8 cellular contexts compared by ENCODE assay signal in genomic region chr15:83066034-83066760, GRCh38. TPM values are rescaled to one million over a fixed set of nuclear protein-coding genes. Genes with fewer than 3 reads are reported as not detected.
A peak's percentile ranks its signal among the peaks of the same experiment; 100 is the strongest.
DNase-seq lines count a peak whose midpoint lies in the region; ATAC-seq and TF ChIP-seq lines count a peak whose summit lies in the region.

No MANE protein-coding gene starts in this region.

- H3K36me3 Mint-ChIP-seq in type B pancreatic cell = peaks cover 9% of the 10 kb centered on the region

- H3K4me1 ChIP-seq in BE2C (peaks cover 4% of the 10 kb centered on the region; the same call in 1 of the 2 replicates), HEK293 (ENCODE audit: control insufficient read depth, insufficient read depth, low read length) (peaks cover 38% of the 10 kb centered on the region), right lobe of liver (peaks cover 0 to 31% (median 12%) of the 10 kb centered on the region in 4 donors)

- TF ChIP-seq CTCF in BE2C (IDR thresholded peaks at IDR 0.05; ENCODE audit: low read depth, low read length) (no peak), HEK293 (tag by site-specific recombination; IDR thresholded peaks at IDR 0.05) (no peak), right lobe of liver (IDR thresholded peaks at IDR 0.05) (no peak), type B pancreatic cell (conservative IDR thresholded peaks at IDR 0.05) (no peak)

- H3K36me3 ChIP-seq in BE2C (peaks cover 27% of the 10 kb centered on the region), HEK293 (ENCODE audit: control insufficient read depth in 2 of 2, insufficient read depth in 1 of 2, low read length in 2 of 2) (no peaks in the 10 kb centered on the region), right lobe of liver (no peaks in the 10 kb centered on the region)

- H3K4me3 ChIP-seq in BE2C (ENCODE audit: low read depth, low read length) (peak overlapping the region; percentile 100), HEK293 (ENCODE audit: low read depth, low read length) (peak overlapping the region; percentile 91), right lobe of liver (peak overlapping the region; percentile 78 to 99 (median 93))

- POLR2A ChIA-PET in HEK293 (lab: Yijun Ruan, JAX) = interaction anchor here (0.8 to 3.1 kb wide), 7 partner anchors 12 to 140 kb away, joined by 4 to 17 read pairs (median 5); partner anchors contain the start of genes C15orf40 and RAMAC

- no peaks in the 10 kb centered on the region for H3K4me1 Mint-ChIP-seq in type B pancreatic cell (ENCODE audit: unreplicated experiment)

- peaks cover 6% of the 10 kb centered on the region for H3K9me3 ChIP-seq in BE2C
- H3K9me3 ChIP-seq in HEK293 (ENCODE audit: control insufficient read depth, insufficient read depth, low read depth, low read length) = no peaks in the 10 kb centered on the region
- H3K9me3 ChIP-seq in right lobe of liver = no peaks in the 10 kb centered on the region

- H3K27me3 ChIP-seq in BE2C (no peaks in the 10 kb centered on the region), right lobe of liver (no peaks in the 10 kb centered on the region)

- peak overlapping the region; percentile 19 for H3K27ac Mint-ChIP-seq in type B pancreatic cell

- peak in 1 of 4 donors; percentile 7 for ATAC-seq in right lobe of liver

- peak overlapping the region; percentile 96 for H3K27ac ChIP-seq in HEK293 (ENCODE audit: extremely low read depth, low read depth, low read length)
- peak overlapping the region; percentile 85 for H3K27ac ChIP-seq in angular gyrus (ENCODE audit: low read depth, low read length)
- H3K27ac ChIP-seq in right lobe of liver = peak overlapping the region; percentile 77 to 91 (median 82)

- TF ChIP-seq POLR2A in right lobe of liver (IDR thresholded peaks at IDR 0.05) = no peak

- DNase-seq in BE2C (no peak), right lobe of liver (peak in 1 of 3 donors; percentile 28), type B pancreatic cell (ENCODE audit: extremely low spot score, unreplicated experiment) (no peak), NOMO-1 treated with DMSO at 0.1 percent for 48 hours (lab: John Stamatoyannopoulos, UW; ENCODE audit: unreplicated experiment) (no peak), NCI-H226 (no peak)
- no peak for DNase-seq in NK-92 treated with Interleukin-12 subunit alpha and Interleukin-12 subunit beta, amount 100 ng/mL, for 24 hours (lab: John Stamatoyannopoulos, UW)

- CTCF ChIA-PET in HEK293 (lab: Yijun Ruan, JAX) = interaction anchor here (0.5 to 1.2 kb wide), 4 partner anchors 9 to 55 kb away, joined by 3 to 5 read pairs (median 4); partner anchors contain the start of gene C15orf40

- intact Hi-C loops in right lobe of liver (cut with DNase I) = no loop called here

- H3K27me3 Mint-ChIP-seq in type B pancreatic cell = no peaks in the 10 kb centered on the region

- H3K4me3 Mint-ChIP-seq in type B pancreatic cell = peak overlapping the region; percentile 84

- no peaks in the 10 kb centered on the region for H3K9me3 Mint-ChIP-seq in type B pancreatic cell

- 12% methylated on average over 29 of the region's 46 CpGs for WGBS in right lobe of liver (ENCODE audit: insufficient coverage, low coverage, low lambda C conversion rate, missing lambda C conversion rate)

TF ChIP-seq in HEK293, 187 proteins besides CTCF, POLR2A, EP300 and RAD21:
- TF ChIP-seq MEIS1 (CRISPR knock-in tag; IDR thresholded peaks at IDR 0.05; ENCODE audit: borderline replicate concordance) (peak; percentile 69; the same call in 1 of the 2 replicates), ZNF121 (tag by site-specific recombination; IDR thresholded peaks at IDR 0.05) (peak; percentile 95), RBAK (tag by site-specific recombination; IDR thresholded peaks at IDR 0.05) (no peak), ZNF571 (tag by site-specific recombination; IDR thresholded peaks at IDR 0.05) (no peak), ZNF501 (tag by site-specific recombination; IDR thresholded peaks at IDR 0.05) (no peak), ZSCAN16 (tag by site-specific recombination; IDR thresholded peaks at IDR 0.05) (no peak), ZSCAN23 (tag by site-specific recombination; IDR thresholded peaks at IDR 0.05) (no peak), GLIS1 (tag by site-specific recombination; IDR thresholded peaks at IDR 0.05) (no peak), ZBTB8A (tag by site-specific recombination; IDR thresholded peaks at IDR 0.05) (no peak), KLF8 (tag by site-specific recombination; IDR thresholded peaks at IDR 0.05) (no peak), ZNF416 (tag by site-specific recombination; IDR thresholded peaks at IDR 0.05) (no peak), ZNF146 (tag by site-specific recombination; IDR thresholded peaks at IDR 0.05) (no peak), ZNF174 (tag by site-specific recombination; IDR thresholded peaks at IDR 0.05) (no peak), ZBTB17 (tag by site-specific recombination; IDR thresholded peaks at IDR 0.05) (peak; percentile 78), ZNF776 (tag by site-specific recombination; IDR thresholded peaks at IDR 0.05; ENCODE audit: borderline replicate concordance) (0 out of 2 replicates have a peak, but pooled peaks have one; percentile 18), ZNF48 (tag by site-specific recombination; IDR thresholded peaks at IDR 0.05) (no peak), ZXDB (tag by site-specific recombination; IDR thresholded peaks at IDR 0.05) (peak; percentile 35; the same call in 1 of the 2 replicates), ZNF768 (tag by site-specific recombination; IDR thresholded peaks at IDR 0.05) (no peak), ZSCAN4 (tag by site-specific recombination; IDR thresholded peaks at IDR 0.05) (no peak), ZNF600 (tag by site-specific recombination; IDR thresholded peaks at IDR 0.05) (peak; percentile 35; the same call in 1 of the 2 replicates)
- TF ChIP-seq, protein P1, sequence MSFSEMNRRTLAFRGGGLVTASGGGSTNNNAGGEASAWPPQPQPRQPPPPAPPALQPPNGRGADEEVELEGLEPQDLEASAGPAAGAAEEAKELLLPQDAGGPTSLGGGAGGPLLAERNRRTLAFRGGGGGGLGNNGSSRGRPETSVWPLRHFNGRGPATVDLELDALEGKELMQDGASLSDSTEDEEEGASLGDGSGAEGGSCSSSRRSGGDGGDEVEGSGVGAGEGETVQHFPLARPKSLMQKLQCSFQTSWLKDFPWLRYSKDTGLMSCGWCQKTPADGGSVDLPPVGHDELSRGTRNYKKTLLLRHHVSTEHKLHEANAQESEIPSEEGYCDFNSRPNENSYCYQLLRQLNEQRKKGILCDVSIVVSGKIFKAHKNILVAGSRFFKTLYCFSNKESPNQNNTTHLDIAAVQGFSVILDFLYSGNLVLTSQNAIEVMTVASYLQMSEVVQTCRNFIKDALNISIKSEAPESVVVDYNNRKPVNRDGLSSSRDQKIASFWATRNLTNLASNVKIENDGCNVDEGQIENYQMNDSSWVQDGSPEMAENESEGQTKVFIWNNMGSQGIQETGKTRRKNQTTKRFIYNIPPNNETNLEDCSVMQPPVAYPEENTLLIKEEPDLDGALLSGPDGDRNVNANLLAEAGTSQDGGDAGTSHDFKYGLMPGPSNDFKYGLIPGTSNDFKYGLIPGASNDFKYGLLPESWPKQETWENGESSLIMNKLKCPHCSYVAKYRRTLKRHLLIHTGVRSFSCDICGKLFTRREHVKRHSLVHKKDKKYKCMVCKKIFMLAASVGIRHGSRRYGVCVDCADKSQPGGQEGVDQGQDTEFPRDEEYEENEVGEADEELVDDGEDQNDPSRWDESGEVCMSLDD (tag by site-specific recombination; IDR thresholded peaks at IDR 0.05) = 0 out of 2 replicates have a peak, but pooled peaks have one; percentile 32

RNA-seq across cellular contexts. Expression of gene BTBD1, which starts 0.9 kb away (rescaled TPM):
- 37.0 TPM for polyA plus RNA-seq in BE2C (2012; ENCODE audit: insufficient read depth, insufficient read length, low read depth)
- total RNA-seq in right lobe of liver = 10 to 100 TPM; 15.7 to 49.9 (median 24.2) TPM
- total RNA-seq in type B pancreatic cell (ENCODE audit: low replicate concordance) = 40.5 and 40.7 TPM in 2 replicates

RNA-seq across cellular contexts. Expression of gene TM6SF1, which starts 41.2 kb away (rescaled TPM):
- 2.5 TPM for polyA plus RNA-seq in BE2C (2012; ENCODE audit: insufficient read depth, insufficient read length, low read depth)
- total RNA-seq in right lobe of liver (1 to 10 TPM in 3 of 6 experiments, under 1 TPM in 3; 0.77 to 1.8 (median 1.1) TPM), type B pancreatic cell (ENCODE audit: low replicate concordance) (0.14 and 0.24 TPM in 2 replicates)

RNA-seq across cellular contexts. Expression of gene C15orf40, which starts 54.8 kb away (rescaled TPM):
- polyA plus RNA-seq in BE2C (2012; ENCODE audit: insufficient read depth, insufficient read length, low read depth) = 16.4 TPM
- total RNA-seq in right lobe of liver (10 to 100 TPM in 1 of 6 experiments, 1 to 10 TPM in 5; 7.1 to 10.7 (median 8.6) TPM), type B pancreatic cell (ENCODE audit: low replicate concordance) (20.8 and 26.8 TPM in 2 replicates)
